In the genomic region with DNA sequence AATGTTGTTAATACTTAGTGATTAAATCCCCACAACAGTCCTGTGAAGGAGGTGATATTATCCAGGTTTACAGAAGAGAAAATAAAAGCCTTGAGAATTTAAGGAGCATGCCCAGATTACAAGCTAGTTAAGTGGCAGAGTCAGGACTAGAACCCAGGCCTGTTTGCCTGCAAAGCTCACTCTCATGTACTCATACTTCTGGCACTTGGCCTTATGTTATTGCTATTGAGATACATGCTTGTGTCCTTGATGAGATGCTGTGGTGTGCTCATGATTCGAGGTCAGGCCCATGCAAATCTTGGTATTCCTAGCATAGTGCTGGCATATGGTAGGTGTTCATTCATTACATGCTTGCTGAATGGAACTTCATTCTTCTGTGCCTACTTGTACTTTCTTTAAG, we compare ENCODE assay signal across 1 cellular context.
TF ChIP-seq lines count a peak whose summit lies in the region.

No MANE protein-coding gene starts in this region.

TF ChIP-seq in HepG2, 621 proteins besides CTCF, POLR2A, EP300 and RAD21 (continued from another document):
- TF ChIP-seq AKNA (CRISPR knock-in tag; IDR thresholded peaks at IDR 0.05; ENCODE audit: borderline replicate concordance): no peak
- TF ChIP-seq ZSCAN30 (CRISPR knock-in tag; IDR thresholded peaks at IDR 0.05): no peak
- TF ChIP-seq TOE1 (CRISPR knock-in tag; IDR thresholded peaks at IDR 0.05): no peak
- TF ChIP-seq ZNF142 (CRISPR knock-in tag; IDR thresholded peaks at IDR 0.05): no peak
- TF ChIP-seq ZNF564 (CRISPR knock-in tag; IDR thresholded peaks at IDR 0.05): no peak
- TF ChIP-seq ZNF20 (CRISPR knock-in tag; IDR thresholded peaks at IDR 0.05): no peak
- TF ChIP-seq ZNF383 (CRISPR knock-in tag; IDR thresholded peaks at IDR 0.05; ENCODE audit: borderline replicate concordance): no peak
- TF ChIP-seq ZNF841 (CRISPR knock-in tag; IDR thresholded peaks at IDR 0.05; ENCODE audit: borderline replicate concordance): no peak
